ENCODE assay signal across 9 cellular contexts in genomic region chr1:65230741-65231439, GRCh38.
DNase-seq lines count a peak whose midpoint lies in the region; ATAC-seq and TF ChIP-seq lines count a peak whose summit lies in the region.
"Had no signal": no experiment of that assay in that cellular context is flagged by ENCODE, and none has a peak within 500 bp of the region (broad histone marks: within the 10 kb centered on the region; RNA-seq: fewer than 3 reads in every experiment).

No MANE protein-coding gene starts in this region.

- H3K9me3 ChIP-seq in SK-N-MC (ENCODE audit: low read depth, low read length) = no peaks in the 10 kb centered on the region
- no peaks in the 10 kb centered on the region for H3K9me3 ChIP-seq in lower lobe of right lung

- no peaks in the 10 kb centered on the region for H3K4me1 ChIP-seq in lower lobe of right lung

- H3K36me3 ChIP-seq in SK-N-MC (ENCODE audit: insufficient read depth, low read length) (no peaks in the 10 kb centered on the region), lower lobe of right lung (no peaks in the 10 kb centered on the region)

- H3K27me3 ChIP-seq in lower lobe of right lung (ENCODE audit: low read depth) = no peaks in the 10 kb centered on the region

- no peak overlapping the region for H3K9ac ChIP-seq in SK-N-MC (ENCODE audit: insufficient read length)

- peak; percentile 89 for DNase-seq in CMK (ENCODE audit: low read depth)
- no peak for DNase-seq in SK-N-MC (ENCODE audit: low read depth, low spot score)
- no peak for DNase-seq in activated effector memory CD4-positive, alpha-beta T cell treated with Interleukin-2 at 50 U/mL for 16 hours
- DNase-seq in lower lobe of right lung = no peak
- DNase-seq in pons (ENCODE audit: low spot score) = no peak
- DNase-seq in SHP77 treated with DMSO at 0.1 percent for 48 hours (lab: John Stamatoyannopoulos, UW) = no peak
- DNase-seq: activated CD8-positive, alpha-beta memory T cell treated with anti-CD3 and anti-CD28 coated beads for 24 hours had no signal

- H3K4me3 ChIP-seq in SK-N-MC = no peak overlapping the region
- no peak overlapping the region for H3K4me3 ChIP-seq in lower lobe of right lung

- intact Hi-C loops in lower lobe of right lung (cut with DNase I) = loop anchor here (10.0 kb wide), 1 partner anchor 454 kb away; no protein-coding TSS in a partner anchor

- no peak for TF ChIP-seq CTCF in lower lobe of right lung (IDR thresholded peaks at IDR 0.05)

- ATAC-seq in GM18868 (IDR thresholded peaks at IDR 0.05; ENCODE audit: unreplicated experiment) = peak; percentile 79
- peak; percentile 85 for ATAC-seq in HG03025 (IDR thresholded peaks at IDR 0.05; ENCODE audit: low FRiP score, unreplicated experiment)
- ATAC-seq in lower lobe of right lung = no peak

- peak overlapping the region; percentile 50; the same call in 1 of the 2 replicates for H3K27ac ChIP-seq in SK-N-MC
- no peak overlapping the region for H3K27ac ChIP-seq in lower lobe of right lung

Comparison
In these comparisons a context has a peak if more than half of its experiments do, and no peak if none do; other contexts are left out.
1. ATAC-seq: peak in GM18868 (single experiment) and HG03025 (single experiment); none in lower lobe of right lung (0 of 2).